8 cellular contexts compared by ENCODE assay signal in genomic region chr1:15523104-15523921, GRCh38. TPM values are rescaled to one million over a fixed set of nuclear protein-coding genes. Genes with fewer than 3 reads are reported as not detected.
DNase-seq lines count a peak whose midpoint lies in the region; ATAC-seq and TF ChIP-seq lines count a peak whose summit lies in the region.

No MANE protein-coding gene starts in this region.

- ATAC-seq in HG02938 (IDR thresholded peaks at IDR 0.05; ENCODE audit: unreplicated experiment), result no peak

- H3K9me3 ChIP-seq in SJCRH30 (replicated peaks), result no peaks in the 10 kb centered on the region

- no peaks in the 10 kb centered on the region for H3K36me3 ChIP-seq in SJCRH30

- H3K4me1 ChIP-seq in SJCRH30, result peaks cover 13% of the 10 kb centered on the region; the same call in 1 of the 2 replicates

- peak overlapping the region; percentile 80 for H3K4me3 ChIP-seq in GM12865 (ENCODE audit: low read depth, low read length)
- peak overlapping the region; percentile 64 for H3K4me3 ChIP-seq in SJCRH30
- H3K4me3 ChIP-seq in fibroblast of mammary gland (ENCODE audit: control insufficient read depth, low read depth, low read length), result peak overlapping the region; percentile 66

- no peak for TF ChIP-seq CTCF in GM12865 (IDR thresholded peaks at IDR 0.05; ENCODE audit: insufficient read depth, low read depth, low read length, missing control alignments)
- no peak for TF ChIP-seq CTCF in fibroblast of mammary gland (conservative IDR thresholded peaks at IDR 0.05; ENCODE audit: control insufficient read depth, insufficient read depth, low read depth, low read length)

- H3K27ac ChIP-seq in SJCRH30, result no peak overlapping the region; the same call in 1 of the 2 replicates

- DNase-seq in GM12865 (ENCODE audit: low read depth) (no peak), SJCRH30 (no peak), fibroblast of mammary gland (ENCODE audit: low read depth) (peak; percentile 46), renal cortical epithelial cell (ENCODE audit: low read depth) (peak; percentile 48), H4 (ENCODE audit: low spot score) (no peak), T1000 (lab: John Stamatoyannopoulos, UW) (no peak), NCI-H69 (lab: John Stamatoyannopoulos, UW) (no peak)

- no peaks in the 10 kb centered on the region for H3K27me3 ChIP-seq in SJCRH30

RNA-seq across cellular contexts. Expression of gene CASP9, which starts 0.7 kb away (rescaled TPM):
- 34.6 and 35.5 TPM in 2 replicates for total RNA-seq in SJCRH30 (2014; rRNA removed; shearing (Covaris generic))
- total RNA-seq in renal cortical epithelial cell, result 8.7 and 11.5 TPM in 2 replicates
- total RNA-seq in H4 (2014; rRNA removed; shearing (Covaris generic)), result 10.3 and 17.0 TPM in 2 replicates

RNA-seq across cellular contexts. Expression of gene DNAJC16, which starts 3.3 kb away (rescaled TPM):
- total RNA-seq in SJCRH30 (2014; rRNA removed; shearing (Covaris generic)), result 19.6 and 23.2 TPM in 2 replicates
- 9.2 and 25.7 TPM in 2 replicates for total RNA-seq in renal cortical epithelial cell
- total RNA-seq in H4 (2014; rRNA removed; shearing (Covaris generic)), result 8.1 and 15.2 TPM in 2 replicates

RNA-seq across cellular contexts. Expression of gene CELA2B, which starts 47.4 kb away (rescaled TPM):
- total RNA-seq in SJCRH30 (2014; rRNA removed; shearing (Covaris generic)), result 18.3 and 24.2 TPM in 2 replicates
- not detected in 2 replicates for total RNA-seq in renal cortical epithelial cell
- not detected in 2 replicates for total RNA-seq in H4 (2014; rRNA removed; shearing (Covaris generic))

Comparison
In these comparisons a context has a peak if more than half of its experiments do, and no peak if none do; other contexts are left out.
1. DNase-seq: peak in fibroblast of mammary gland (single experiment) and renal cortical epithelial cell (single experiment); none in GM12865 (single experiment), SJCRH30 (0 of 2), H4 (single experiment), T1000 (single experiment) and NCI-H69 (single experiment).
2. RNA of gene CELA2B, which starts 47.4 kb away (total RNA-seq): 18.3 to 24.2 TPM in SJCRH30; not detected in renal cortical epithelial cell and not detected in H4; every median in the first group is over 10 times any median in the second.
3. Peak in every context shown above with its lines, with median percentiles within 50 percentile points of each other: H3K4me3 ChIP-seq.